Comparison of ENCODE assay signal across 8 cellular contexts in genomic region chr17:76452646-76453430, GRCh38. TPM values are rescaled to one million over a fixed set of nuclear protein-coding genes. Genes with fewer than 3 reads are reported as not detected.
DNase-seq lines count a peak whose midpoint lies in the region; ATAC-seq and TF ChIP-seq lines count a peak whose summit lies in the region.

Gene UBE2O (minus strand): TSS chr17:76453152. CDS start chr17:76453141, 11 bp downstream.

- H3K36me3 ChIP-seq in heart left ventricle, result no peaks in the 10 kb centered on the region

- peaks cover 6 to 37% (median 22%) of the 10 kb centered on the region in 12 donors for H3K4me1 ChIP-seq in heart left ventricle

- no peaks in the 10 kb centered on the region for H3K27me3 ChIP-seq in heart left ventricle

- intact Hi-C loops in heart left ventricle (cut with DNase I), result loop anchor here in 2 of 10 donors (2.0 to 5.0 kb wide), 2 partner anchors 41 to 44 kb away; no protein-coding TSS in a partner anchor
- intact Hi-C loops in posterior vena cava (cut with DNase I), result no loop called here

- peaks cover 1% of the 10 kb centered on the region for H3K36me3 Mint-ChIP-seq in activated naive CD8-positive, alpha-beta T cell treated with anti-CD3 and anti-CD28 coated beads, Interleukin-2, amount 10 ng/mL, durations not matched to agents 7 days and 5 days
- no peaks in the 10 kb centered on the region for H3K36me3 Mint-ChIP-seq in type B pancreatic cell

- no peaks in the 10 kb centered on the region for H3K9me3 ChIP-seq in heart left ventricle

- H3K4me3 Mint-ChIP-seq in activated naive CD8-positive, alpha-beta T cell treated with anti-CD3 and anti-CD28 coated beads, Interleukin-2, amount 10 ng/mL, durations not matched to agents 7 days and 5 days, result peak within 1 kb of the TSS; percentile 91
- peak within 1 kb of the TSS; percentile 92 for H3K4me3 Mint-ChIP-seq in type B pancreatic cell

- peaks cover 8% of the 10 kb centered on the region for H3K27me3 Mint-ChIP-seq in activated naive CD8-positive, alpha-beta T cell treated with anti-CD3 and anti-CD28 coated beads, Interleukin-2, amount 10 ng/mL, durations not matched to agents 7 days and 5 days
- H3K27me3 Mint-ChIP-seq in type B pancreatic cell, result no peaks in the 10 kb centered on the region

- WGBS in heart left ventricle, 4 donors, result 0 to 1% (median 1%) methylated on average over 13 to 103 of the region's 103 CpGs

- peak in 1 of 2 donors; percentile 90 for TF ChIP-seq POLR2A in heart left ventricle (IDR thresholded peaks at IDR 0.05)

- H3K4me3 ChIP-seq in heart left ventricle, result peak within 1 kb of the TSS; percentile 74 to 100 (median 94)

- DNase-seq in GM10266 (ENCODE audit: extremely low spot score) (peak; percentile 98), NCI-H1105 (lab: John Stamatoyannopoulos, UW) (peak; percentile 82), SW 1271 (lab: John Stamatoyannopoulos, UW) (peak; percentile 57 to 85), heart left ventricle (peak; percentile 88 to 95 (median 92)), posterior vena cava (ENCODE audit: low spot score) (peak; percentile 97), type B pancreatic cell (ENCODE audit: extremely low spot score, unreplicated experiment) (peak; percentile 95)
- DNase-seq in activated naive CD8-positive, alpha-beta T cell treated with anti-CD3 and anti-CD28 coated beads, Interleukin-2, amount 10 ng/mL, durations not matched to agents 7 days and 5 days, result peak; percentile 98

- peak within 1 kb of the TSS; percentile 57 for H3K27ac Mint-ChIP-seq in activated naive CD8-positive, alpha-beta T cell treated with anti-CD3 and anti-CD28 coated beads, Interleukin-2, amount 10 ng/mL, durations not matched to agents 7 days and 5 days
- H3K27ac Mint-ChIP-seq in type B pancreatic cell, result peak within 1 kb of the TSS; percentile 87

- POLR2A ChIA-PET in activated naive CD8-positive, alpha-beta T cell treated with anti-CD3 and anti-CD28 coated beads, Interleukin-2, amount 10 ng/mL, durations not matched to agents 7 days and 5 days (lab: Charles Lee), result interaction anchor here (0.6 to 1.8 kb wide), 6 partner anchors 9 to 251 kb away, joined by 3 to 6 read pairs (median 4); partner anchors contain the start of gene RHBDF2

- ATAC-seq in HG02571 (IDR thresholded peaks at IDR 0.05; ENCODE audit: unreplicated experiment) (peak; percentile 90), heart left ventricle (peak; percentile 72 to 96 (median 94))
- peak; percentile 93 for ATAC-seq in activated naive CD8-positive, alpha-beta T cell treated with anti-CD3 and anti-CD28 coated beads, Interleukin-2, amount 10 ng/mL, durations not matched to agents 7 days and 5 days (ENCODE audit: low read depth)

- TF ChIP-seq CTCF in GM10266 (IDR thresholded peaks at IDR 0.05; ENCODE audit: control insufficient read depth, insufficient read depth, low read depth, missing control alignments), result peak; percentile 54
- TF ChIP-seq CTCF in heart left ventricle (IDR thresholded peaks at IDR 0.05), result peak in 10 of 12 donors; percentile 21 to 66 (median 42)
- TF ChIP-seq CTCF in type B pancreatic cell (conservative IDR thresholded peaks at IDR 0.05), result peak; percentile 63

- no peaks in the 10 kb centered on the region for H3K9me3 Mint-ChIP-seq in activated naive CD8-positive, alpha-beta T cell treated with anti-CD3 and anti-CD28 coated beads, Interleukin-2, amount 10 ng/mL, durations not matched to agents 7 days and 5 days
- peaks cover 6% of the 10 kb centered on the region for H3K9me3 Mint-ChIP-seq in type B pancreatic cell

- peak within 1 kb of the TSS; percentile 74 to 98 (median 88) for H3K27ac ChIP-seq in heart left ventricle

- peaks cover 29% of the 10 kb centered on the region for H3K4me1 Mint-ChIP-seq in activated naive CD8-positive, alpha-beta T cell treated with anti-CD3 and anti-CD28 coated beads, Interleukin-2, amount 10 ng/mL, durations not matched to agents 7 days and 5 days
- peaks cover 32% of the 10 kb centered on the region for H3K4me1 Mint-ChIP-seq in type B pancreatic cell (ENCODE audit: unreplicated experiment)

RNA-seq across cellular contexts. Expression of gene UBE2O, which starts in this region (rescaled TPM):
- total RNA-seq in activated naive CD8-positive, alpha-beta T cell treated with anti-CD3 and anti-CD28 coated beads, Interleukin-2, amount 10 ng/mL, durations not matched to agents 7 days and 5 days, result 10 to 100 TPM; 31.3 to 31.4 TPM
- 10 to 100 TPM; 23.0 to 36.1 (median 31.8) TPM for total RNA-seq in heart left ventricle
- polyA plus RNA-seq in heart left ventricle, result 10 to 100 TPM; 16.0 to 19.3 TPM
- total RNA-seq in posterior vena cava, result 10 to 100 TPM; 17.2 to 17.9 TPM
- total RNA-seq in type B pancreatic cell (ENCODE audit: low replicate concordance), result 38.5 and 51.5 TPM in 2 replicates

Comparison
In these comparisons a context has a peak if more than half of its experiments do, and no peak if none do; other contexts are left out.
1. Peak in every context shown above with its lines: DNase-seq, ATAC-seq, H3K4me3 ChIP-seq and H3K27ac ChIP-seq.